In genomic region chr17:2709173-2709661, GRCh38 we compare ENCODE assay signal across 9 cellular contexts. TPM values are rescaled to one million over a fixed set of nuclear protein-coding genes. Genes with fewer than 3 reads are reported as not detected.
A peak's percentile ranks its signal among the peaks of the same experiment; 100 is the strongest.
DNase-seq lines count a peak whose midpoint lies in the region; ATAC-seq and TF ChIP-seq lines count a peak whose summit lies in the region.
"Had no signal": no experiment of that assay in that cellular context is flagged by ENCODE, and none has a peak within 500 bp of the region (broad histone marks: within the 10 kb centered on the region; RNA-seq: fewer than 3 reads in every experiment).

No MANE protein-coding gene starts in this region.

- peak overlapping the region; percentile 71 for H3K27ac ChIP-seq in duodenal mucosa (ENCODE audit: low read depth, low read length)
- peak overlapping the region; percentile 91 for H3K27ac ChIP-seq in psoas muscle

- DNase-seq in NCI-H82 (lab: John Stamatoyannopoulos, UW) (peak; percentile 71), NCI-H82 treated with DMSO at 0.1 percent for 48 hours (lab: John Stamatoyannopoulos, UW; ENCODE audit: unreplicated experiment) (no peak), LNCaP clone FGC (ENCODE audit: low read depth) (peak; percentile 68), psoas muscle (peak; percentile 56 to 65), NCI-H524 treated with DMSO at 0.1 percent for 48 hours (lab: John Stamatoyannopoulos, UW) (no peak), NCI-H774 (lab: John Stamatoyannopoulos, UW) (no peak)

- peak overlapping the region; percentile 32 to 81 for H3K9ac ChIP-seq in duodenal mucosa (ENCODE audit: low read depth in 1 of 2, low read length in 2 of 2)

- TF ChIP-seq CTCF in LNCaP clone FGC (IDR thresholded peaks at IDR 0.05; ENCODE audit: control insufficient read depth, extremely low read depth, insufficient read depth) (0 out of 2 replicates have a peak, but pooled peaks have one; percentile 2), psoas muscle (IDR thresholded peaks at IDR 0.05) (no peak)

- H3K4me1 ChIP-seq in duodenal mucosa (ENCODE audit: control insufficient read depth in 1 of 2, insufficient read depth in 2 of 2, low read length in 2 of 2): peaks cover 44 to 56% of the 10 kb centered on the region in 2 donors
- H3K4me1 ChIP-seq in psoas muscle: peaks cover 61% of the 10 kb centered on the region

- intact Hi-C loops in psoas muscle (cut with DNase I): loop anchor here (5.0 to 10.0 kb wide), 3 partner anchors 194 to 292 kb away; partner anchors contain the start of gene METTL16 (in 2 of the 2)

- H3K4me3 ChIP-seq in LNCaP clone FGC (ENCODE audit: low read depth, low read length) (peak overlapping the region; percentile 80), duodenal mucosa (ENCODE audit: low read depth in 1 of 2, low read length in 2 of 2) (peak overlapping the region; percentile 82 to 89), psoas muscle (peak overlapping the region; percentile 82)

- H3K9me3 ChIP-seq in duodenal mucosa (ENCODE audit: control insufficient read depth in 1 of 2, low read length in 2 of 2) (no peaks in the 10 kb centered on the region), psoas muscle (no peaks in the 10 kb centered on the region)

- H3K36me3 ChIP-seq in duodenal mucosa (ENCODE audit: control insufficient read depth in 1 of 2, insufficient read depth in 2 of 2, low read length in 2 of 2): peaks cover 0 to 6% of the 10 kb centered on the region in 2 donors
- H3K36me3 ChIP-seq in psoas muscle (ENCODE audit: insufficient read depth in 1 of 2, low read depth in 1 of 2): peaks cover 0 to 2% of the 10 kb centered on the region in 2 donors

- 25 to 44% (median 30%) methylated on average over 10 of the region's 10 CpGs for WGBS in psoas muscle, 3 donors

- no peak for ATAC-seq in psoas muscle
- no peak for ATAC-seq in HG02678 (IDR thresholded peaks at IDR 0.05; ENCODE audit: unreplicated experiment)

- H3K27me3 ChIP-seq in duodenal mucosa (ENCODE audit: control insufficient read depth in 1 of 2, insufficient read depth in 2 of 2, low read length in 2 of 2) (no peaks in the 10 kb centered on the region), psoas muscle (ENCODE audit: insufficient read depth in 3 of 3, low read length in 2 of 3) (no peaks in the 10 kb centered on the region)

RNA-seq across cellular contexts. Expression of gene CLUH, which starts 2.3 kb away (rescaled TPM):
- total RNA-seq in psoas muscle: 100 to 1,000 TPM; 105 to 218 (median 132) TPM
- 100 to 1,000 TPM in 2 of 3 donors, 10 to 100 TPM in 1; 92.2 to 130 (median 117) TPM for polyA plus RNA-seq in psoas muscle

RNA-seq across cellular contexts. Expression of gene CCDC92B, which starts 40.2 kb away (rescaled TPM):
- total RNA-seq in psoas muscle: under 1 TPM in 1 of 4 donors, not detected in 3; 0.23 TPM
- polyA plus RNA-seq in psoas muscle: under 1 TPM; 0.01 to 0.09 (median 0.04) TPM
- total RNA-seq: pulmonary artery endothelial cell had no signal

Comparison
In these comparisons a context has a peak if more than half of its experiments do, and no peak if none do; other contexts are left out.
1. DNase-seq: peak in NCI-H82 (single experiment), LNCaP clone FGC (single experiment) and psoas muscle (2 of 2); none in NCI-H82 treated with DMSO at 0.1 percent for 48 hours (single experiment), NCI-H524 treated with DMSO at 0.1 percent for 48 hours (single experiment) and NCI-H774 (single experiment).
2. Peak in every context shown above with its lines, with median percentiles within 50 percentile points of each other: H3K4me3 ChIP-seq.